In genomic region chr2:181752301-181752700, GRCh38 we compare ENCODE assay signal across 1 cellular context.
TF ChIP-seq lines count a peak whose summit lies in the region.

No MANE protein-coding gene starts in this region.

TF ChIP-seq in HCT116, 20 proteins besides CTCF, POLR2A, EP300 and RAD21 (continued from another document):
- no peak for TF ChIP-seq ZBTB33 (IDR thresholded peaks at IDR 0.05; ENCODE audit: extremely low read depth, insufficient replicate concordance, low read length)
